9 cellular contexts compared by ENCODE assay signal in genomic region chr5:138725153-138725884, GRCh38. TPM values are rescaled to one million over a fixed set of nuclear protein-coding genes. Genes with fewer than 3 reads are reported as not detected.
DNase-seq lines count a peak whose midpoint lies in the region; ATAC-seq, FAIRE-seq and TF ChIP-seq lines count a peak whose summit lies in the region.
"Had no signal": no experiment of that assay in that cellular context is flagged by ENCODE, and none has a peak within 500 bp of the region (broad histone marks: within the 10 kb centered on the region; RNA-seq: fewer than 3 reads in every experiment).

No MANE protein-coding gene starts in this region.

- H3K4me2 ChIP-seq in A549 (no peak overlapping the region), PC-9 (peak overlapping the region; percentile 65)

- no peaks in the 10 kb centered on the region for H3K4me1 ChIP-seq in A549
- H3K4me1 ChIP-seq in PC-9 (replicated peaks; ENCODE audit: insufficient read depth) = peaks cover 55% of the 10 kb centered on the region
- H3K4me1 ChIP-seq in neuron (ENCODE audit: insufficient read depth, low read length) = peaks cover 19% of the 10 kb centered on the region

- peaks cover 29% of the 10 kb centered on the region for H3F3A ChIP-seq in PC-9 (ENCODE audit: insufficient read depth, low read depth)

- TF ChIP-seq CTCF in A549 (IDR thresholded peaks at IDR 0.05) = no peak
- peak; percentile 70 for TF ChIP-seq CTCF in PC-9 (conservative IDR thresholded peaks at IDR 0.05)
- peak; percentile 44 for TF ChIP-seq CTCF in fibroblast of mammary gland (conservative IDR thresholded peaks at IDR 0.05; ENCODE audit: control insufficient read depth, insufficient read depth, low read depth, low read length)
- TF ChIP-seq CTCF in GM20000 (IDR thresholded peaks at IDR 0.05; ENCODE audit: extremely low read depth, missing control alignments) = no peak

- peak in 1 of 2 experiments; percentile 29 for DNase-seq in A549 (ENCODE audit: low read depth in 1 of 2, low spot score in 1 of 2)
- DNase-seq in HT1080 (ENCODE audit: low read depth) = peak; percentile 55
- peak; percentile 94 to 99 for DNase-seq in PC-9
- peak; percentile 83 for DNase-seq in fibroblast of mammary gland (ENCODE audit: low read depth)
- DNase-seq in kidney glomerular epithelial cell (lab: John Stamatoyannopoulos, UW) = no peak
- no peak for DNase-seq in GM20000 (ENCODE audit: low spot score)
- DNase-seq: activated naive CD8-positive, alpha-beta T cell treated with anti-CD3 and anti-CD28 coated beads, Interleukin-2, amount 10 ng/mL, durations not matched to agents 7 days and 5 days had no signal

- no peaks in the 10 kb centered on the region for H4K20me1 ChIP-seq in PC-9 (ENCODE audit: insufficient read depth)

- ATAC-seq in A549 = peak; percentile 49 to 78; a peak in 5 of 6 replicates
- ATAC-seq in HG03378 (IDR thresholded peaks at IDR 0.05; ENCODE audit: unreplicated experiment) = no peak

- no peak for FAIRE-seq in A549 (lab: Jason Lieb, UNC)

- H3K4me3 ChIP-seq in A549 (no peak overlapping the region), PC-9 (peak overlapping the region; percentile 17; the same call in 1 of the 2 replicates), fibroblast of mammary gland (ENCODE audit: control insufficient read depth, low read depth, low read length) (no peak overlapping the region), neuron (ENCODE audit: low read length) (peak overlapping the region; percentile 29)

- H3K36me3 ChIP-seq in PC-9 (ENCODE audit: low read depth) (no peaks in the 10 kb centered on the region), neuron (ENCODE audit: insufficient read depth, low read length) (no peaks in the 10 kb centered on the region)

- H3K9me2 ChIP-seq in PC-9 (ENCODE audit: insufficient read depth) = no peaks in the 10 kb centered on the region

- peak overlapping the region in 1 of 2 experiments; percentile 28; a peak in 1 of 6 replicates for H3K27ac ChIP-seq in A549
- peak overlapping the region; percentile 74 for H3K27ac ChIP-seq in PC-9

- CTCF ChIA-PET in A549 (lab: Yijun Ruan, JAX) (interaction anchor here (0.7 to 1.4 kb wide), 4 partner anchors 11 to 132 kb away, joined by 3 read pairs; no protein-coding TSS in a partner anchor), PC-9 (lab: Charles Lee) (interaction anchor here (0.6 to 1.5 kb wide), 8 partner anchors 16 to 951 kb away, joined by 3 to 7 read pairs (median 4); no protein-coding TSS in a partner anchor)

- POLR2A ChIA-PET in A549 (lab: Yijun Ruan, JAX) (no interaction called here), PC-9 (lab: Charles Lee; ENCODE audit: unreplicated experiment) (interaction anchor here (0.5 to 0.7 kb wide), 11 partner anchors 12 to 568 kb away, joined by 3 to 19 read pairs (median 4); partner anchors contain the start of gene MATR3)

- no peak for TF ChIP-seq POLR2A in A549 (IDR thresholded peaks at IDR 0.05; ENCODE audit: low read length)

- intact Hi-C loops in PC-9 (cut with micrococcal nuclease; ENCODE audit: unreplicated experiment) = loop anchor here (1.0 to 2.0 kb wide), 8 partner anchors 9 to 151 kb away; partner anchors contain the start of gene HSPA9

- H3K27me3 ChIP-seq in PC-9 (ENCODE audit: insufficient read depth, low read depth) (no peaks in the 10 kb centered on the region), neuron (ENCODE audit: insufficient read depth, low read length) (no peaks in the 10 kb centered on the region)

- no peaks in the 10 kb centered on the region for H3K79me2 ChIP-seq in PC-9 (ENCODE audit: low read depth)

- no peak for TF ChIP-seq EP300 in A549 (IDR thresholded peaks at IDR 0.05)

- H3K9me3 ChIP-seq in A549 = no peaks in the 10 kb centered on the region
- no peaks in the 10 kb centered on the region for H3K9me3 ChIP-seq in PC-9 (ENCODE audit: insufficient read depth, low read depth)
- H3K9me3 ChIP-seq in neuron (ENCODE audit: low read length) = no peaks in the 10 kb centered on the region

- 0 out of 5 replicates have a peak, but pooled peaks of 1 of the 2 experiments have one; percentile 2 for TF ChIP-seq RAD21 in A549 (conservative IDR thresholded peaks at IDR 0.05 in 1 of 2, IDR thresholded peaks at IDR 0.05 in 1 of 2)

- WGBS in A549 (ENCODE audit: missing lambda C conversion rate) = 84% methylated on average over 13 of the region's 13 CpGs

- BruUV-seq in PC-9 (replicated peaks; lab: Mats Ljungman, UMichigan) = no TSS peak

- peak overlapping the region; percentile 67 for H2AFZ ChIP-seq in PC-9
- peak overlapping the region; percentile 68 for H2AFZ ChIP-seq in neuron (ENCODE audit: low read depth, low read length)

TF ChIP-seq in A549, 52 proteins besides CTCF, POLR2A, EP300 and RAD21:
- TF ChIP-seq SMC3 (IDR thresholded peaks at IDR 0.05) = 0 out of 3 replicates have a peak, but pooled peaks have one; percentile 7
- TF ChIP-seq RARB (CRISPR knock-in tag; IDR thresholded peaks at IDR 0.05) = no peak
- no peak for TF ChIP-seq HES2 (IDR thresholded peaks at IDR 0.05)
- TF ChIP-seq MYC (IDR thresholded peaks at IDR 0.05; ENCODE audit: borderline replicate concordance, low read length) = no peak
- no peak for TF ChIP-seq CEBPB (IDR thresholded peaks at IDR 0.05)

RNA-seq across cellular contexts. Expression of gene CTNNA1, which starts 27.9 kb away (rescaled TPM):
- polyA plus RNA-seq in A549 (2011; rRNA removed) (154 and 190 TPM in 2 replicates), A549 (2017; fragmentation: RNase III; extraction: RNeasy Plus Mini Kit Qiagen cat#74134 plus additional on column Dnase treatment) (184 to 194 TPM (median 191 TPM) in 3 replicates)
- polyA plus RNA-seq in A549 (2012; cell fraction: cytosol; rRNA removed) = 117 and 119 TPM in 2 replicates
- 189 and 219 TPM in 2 replicates for polyA plus RNA-seq in A549 (2012; cell fraction: nucleus; rRNA removed)
- 244 and 246 TPM in 2 replicates for polyA minus RNA-seq in A549 (2011; rRNA and poly(A)+ RNA removed)
- total RNA-seq in HT1080 (2014; rRNA removed; shearing (Covaris generic)) = 240 and 246 TPM in 2 replicates
- polyA plus RNA-seq in HT1080 (2015; cell fraction: cytosol; rRNA removed) = 192 and 202 TPM in 2 replicates
- polyA plus RNA-seq in HT1080 (2015; cell fraction: nucleus; rRNA removed) = 424 and 446 TPM in 2 replicates
- 91.7 and 94.0 TPM in 2 replicates for total RNA-seq in PC-9 (2021)

Comparison
In these comparisons a context has a peak if more than half of its experiments do, and no peak if none do; other contexts are left out.
1. DNase-seq: peak in HT1080 (single experiment), PC-9 (2 of 2) and fibroblast of mammary gland (single experiment); none in kidney glomerular epithelial cell (single experiment) and GM20000 (single experiment).
2. H3K4me3 ChIP-seq: peak in PC-9 (single experiment) and neuron (single experiment); none in A549 (single experiment) and fibroblast of mammary gland (single experiment).
3. CTCF ChIP-seq: peak in PC-9 (single experiment) and fibroblast of mammary gland (single experiment); none in A549 (single experiment) and GM20000 (single experiment).